In genomic region chr19:45514376-45515051, GRCh38 we compare ENCODE assay signal across 1 cellular context.
TF ChIP-seq lines count a peak whose summit lies in the region.

No MANE protein-coding gene starts in this region.

TF ChIP-seq in HepG2, 621 proteins besides CTCF, POLR2A, EP300 and RAD21 (continued from another document and continues in another):
- TF ChIP-seq IKZF4 (CRISPR knock-in tag; IDR thresholded peaks at IDR 0.05; ENCODE audit: borderline replicate concordance, low read depth, not compliant biosample characterization) (no peak), TRAFD1 (CRISPR knock-in tag; IDR thresholded peaks at IDR 0.05; ENCODE audit: borderline replicate concordance) (no peak), MAFF (IDR thresholded peaks at IDR 0.05; ENCODE audit: low read depth, low read length) (no peak), TARDBP (CRISPR knock-in tag; IDR thresholded peaks at IDR 0.05) (peak; percentile 76), ZFYVE20 (CRISPR knock-in tag; IDR thresholded peaks at IDR 0.05; ENCODE audit: borderline replicate concordance, low read depth) (no peak), ZBTB1 (CRISPR knock-in tag; IDR thresholded peaks at IDR 0.05; ENCODE audit: borderline replicate concordance) (no peak), ZNF431 (CRISPR knock-in tag; IDR thresholded peaks at IDR 0.05; ENCODE audit: borderline replicate concordance, low read depth) (no peak), MAFK (conservative IDR thresholded peaks at IDR 0.05 in 1 of 2, IDR thresholded peaks at IDR 0.05 in 1 of 2; ENCODE audit: low read length in 2 of 2) (no peak), FOXO4 (CRISPR knock-in tag; conservative IDR thresholded peaks at IDR 0.05) (no peak), KDM2A (CRISPR knock-in tag; IDR thresholded peaks at IDR 0.05; ENCODE audit: borderline replicate concordance, low read depth) (no peak; the same call in 1 of the 2 replicates), TEAD2 (CRISPR knock-in tag; IDR thresholded peaks at IDR 0.05) (no peak), FOXA3 (CRISPR knock-in tag; IDR thresholded peaks at IDR 0.05) (peak; percentile 59), HMGXB4 (CRISPR knock-in tag; IDR thresholded peaks at IDR 0.05; ENCODE audit: borderline replicate concordance in 1 of 2, low read depth in 1 of 2) (no peak), IKZF5 (CRISPR knock-in tag; IDR thresholded peaks at IDR 0.05) (peak; percentile 43; the same call in 1 of the 2 replicates), ZFP90 (CRISPR knock-in tag; IDR thresholded peaks at IDR 0.05; ENCODE audit: borderline replicate concordance) (no peak; the same call in 1 of the 2 replicates), ZC3H13 (CRISPR knock-in tag; IDR thresholded peaks at IDR 0.05) (peak; percentile 60; the same call in 1 of the 2 replicates), U2AF2 (IDR thresholded peaks at IDR 0.05; ENCODE audit: low read depth, low read length) (no peak), GABPB1 (CRISPR knock-in tag; IDR thresholded peaks at IDR 0.05) (peak; percentile 64; the same call in 1 of the 2 replicates), THAP11 (CRISPR knock-in tag; IDR thresholded peaks at IDR 0.05) (peak; percentile 60), AGO2 (optimal IDR thresholded peaks at IDR 0.05; ENCODE audit: low read depth, low read length) (peak; percentile 58), NFE2 (CRISPR knock-in tag; IDR thresholded peaks at IDR 0.05) (no peak), ZNF646 (CRISPR knock-in tag; IDR thresholded peaks at IDR 0.05) (no peak), ZNF33A (CRISPR knock-in tag; IDR thresholded peaks at IDR 0.05; ENCODE audit: borderline replicate concordance) (no peak), MEF2D (CRISPR knock-in tag; IDR thresholded peaks at IDR 0.05) (0 out of 2 replicates have a peak, but pooled peaks have one; percentile 44), MAX (IDR thresholded peaks at IDR 0.05) (peak; percentile 75), ZNF136 (CRISPR knock-in tag; IDR thresholded peaks at IDR 0.05; ENCODE audit: low read depth) (no peak), MED13 (CRISPR knock-in tag; IDR thresholded peaks at IDR 0.05) (0 out of 2 replicates have a peak, but pooled peaks have one; percentile 83), NR3C1 (CRISPR knock-in tag; IDR thresholded peaks at IDR 0.05) (no peak), ZNF800 (CRISPR knock-in tag; IDR thresholded peaks at IDR 0.05) (0 out of 2 replicates have a peak, but pooled peaks have one; percentile 64), ZNF143 (CRISPR knock-in tag; IDR thresholded peaks at IDR 0.05) (peak; percentile 52; the same call in 1 of the 2 replicates), KLF16 (CRISPR knock-in tag; IDR thresholded peaks at IDR 0.05) (peak in 1 of 2 experiments; percentile 45; a peak in 1 of 4 replicates), ZSCAN30 (CRISPR knock-in tag; IDR thresholded peaks at IDR 0.05) (no peak; the same call in 1 of the 2 replicates), ZNF777 (CRISPR knock-in tag; IDR thresholded peaks at IDR 0.05) (peak; percentile 53; the same call in 1 of the 2 replicates), LCORL (IDR thresholded peaks at IDR 0.05) (no peak), LCORL (CRISPR knock-in tag; IDR thresholded peaks at IDR 0.05) (peak; percentile 83), ZNF292 (CRISPR knock-in tag; IDR thresholded peaks at IDR 0.05; ENCODE audit: borderline replicate concordance, low read depth) (peak; percentile 89), ZNF446 (CRISPR knock-in tag; IDR thresholded peaks at IDR 0.05) (no peak), USF2 (IDR thresholded peaks at IDR 0.05; ENCODE audit: low read depth, low read length) (no peak), USF2 (CRISPR knock-in tag; IDR thresholded peaks at IDR 0.05; ENCODE audit: borderline replicate concordance) (no peak), SMARCC2 (IDR thresholded peaks at IDR 0.05) (no peak), PBX3 (CRISPR knock-in tag; IDR thresholded peaks at IDR 0.05; ENCODE audit: borderline replicate concordance) (no peak), KDM3A (CRISPR knock-in tag; IDR thresholded peaks at IDR 0.05; ENCODE audit: low read depth) (peak; percentile 69; the same call in 1 of the 2 replicates)
